ENCODE assay signal across 9 cellular contexts in the genomic region with DNA sequence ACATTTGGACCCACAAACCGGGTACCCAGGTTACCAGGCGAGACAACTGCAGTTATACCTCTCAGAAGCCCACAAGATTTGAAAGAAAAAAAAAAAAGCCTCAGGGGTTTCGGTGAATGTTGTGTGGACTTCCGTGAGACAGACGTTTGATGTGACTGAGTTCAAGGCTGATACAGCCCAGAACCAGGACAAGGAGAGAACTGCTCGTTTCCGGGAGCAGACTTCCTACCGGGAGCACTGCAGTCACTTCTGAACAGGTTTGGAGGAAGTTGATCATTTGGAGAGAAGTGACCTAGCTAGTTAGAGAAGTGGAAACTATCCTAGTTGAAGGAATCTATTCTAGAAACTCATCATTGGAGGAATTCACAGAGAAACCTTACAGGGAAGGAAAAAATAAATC. TPM values are rescaled to one million over a fixed set of nuclear protein-coding genes. Genes with fewer than 3 reads are reported as not detected.
DNase-seq lines count a peak whose midpoint lies in the region; ATAC-seq and TF ChIP-seq lines count a peak whose summit lies in the region.
"Had no signal": no experiment of that assay in that cellular context is flagged by ENCODE, and none has a peak within 500 bp of the region (broad histone marks: within the 10 kb centered on the region; RNA-seq: fewer than 3 reads in every experiment).

No MANE protein-coding gene starts in this region.

- no peaks in the 10 kb centered on the region for H3K9me2 ChIP-seq in PC-9 (ENCODE audit: insufficient read depth)

- H3F3A ChIP-seq in PC-9 (ENCODE audit: insufficient read depth, low read depth), result peaks cover 7% of the 10 kb centered on the region; the same call in 1 of the 2 replicates

- peak; percentile 21 for DNase-seq in Daoy (ENCODE audit: low read depth)
- DNase-seq in PC-9, result no peak
- no peak for DNase-seq in endothelial cell (ENCODE audit: low spot score)
- no peak for DNase-seq in psoas muscle
- DNase-seq in C1 segment of cervical spinal cord (lab: John Stamatoyannopoulos, UW), result no peak

- CTCF ChIA-PET in PC-9 (lab: Charles Lee), result no interaction called here

- peak overlapping the region; percentile 98 for H2AFZ ChIP-seq in PC-9

- H3K36me3 Mint-ChIP-seq in endothelial cell (ENCODE audit: low read depth, unreplicated experiment), result peaks cover 27% of the 10 kb centered on the region

- no peaks in the 10 kb centered on the region for H3K9me3 ChIP-seq in PC-9 (ENCODE audit: insufficient read depth, low read depth)
- no peaks in the 10 kb centered on the region for H3K9me3 ChIP-seq in psoas muscle

- H3K79me2 ChIP-seq in PC-9 (ENCODE audit: low read depth), result peaks cover 20% of the 10 kb centered on the region

- TF ChIP-seq CTCF in PC-9 (conservative IDR thresholded peaks at IDR 0.05) (no peak), endothelial cell (IDR thresholded peaks at IDR 0.05; ENCODE audit: unreplicated experiment) (no peak), psoas muscle (IDR thresholded peaks at IDR 0.05) (no peak)

- peaks cover 9% of the 10 kb centered on the region for H3K27me3 Mint-ChIP-seq in endothelial cell (ENCODE audit: unreplicated experiment)

- WGBS in psoas muscle, 3 donors, result 28 to 33% (median 32%) methylated on average over 8 of the region's 8 CpGs

- H3K4me3 ChIP-seq in PC-9 (peak overlapping the region; percentile 66; the same call in 1 of the 2 replicates), psoas muscle (peak overlapping the region; percentile 68)

- ATAC-seq in psoas muscle, result no peak
- ATAC-seq in HG03139 (IDR thresholded peaks at IDR 0.05; ENCODE audit: unreplicated experiment), result no peak
- no peak for ATAC-seq in HG02885 (IDR thresholded peaks at IDR 0.05; ENCODE audit: poor library complexity, unreplicated experiment)
- ATAC-seq in GM19328 (IDR thresholded peaks at IDR 0.05; ENCODE audit: unreplicated experiment), result no peak

- BruUV-seq in PC-9 (replicated peaks; lab: Mats Ljungman, UMichigan), result no TSS peak

- intact Hi-C loops in PC-9 (cut with micrococcal nuclease; ENCODE audit: unreplicated experiment), result loop anchor here (2.0 to 5.0 kb wide), 4 partner anchors 30 to 66 kb away; a partner anchor contains a TSS
- intact Hi-C loops in psoas muscle (cut with DNase I), result loop anchor here in 1 of 2 donors (5.0 kb wide), 1 partner anchor 36 kb away; no protein-coding TSS in a partner anchor

- H3K4me2 ChIP-seq in PC-9, result peak overlapping the region; percentile 91

- H3K27me3 ChIP-seq in PC-9 (ENCODE audit: insufficient read depth, low read depth) (no peaks in the 10 kb centered on the region), psoas muscle (ENCODE audit: insufficient read depth in 3 of 3, low read length in 2 of 3) (no peaks in the 10 kb centered on the region)
- H3K27me3 ChIP-seq: cardiac muscle cell had no signal

- H3K4me1 Mint-ChIP-seq in endothelial cell (ENCODE audit: unreplicated experiment), result peaks cover 51% of the 10 kb centered on the region

- no peaks in the 10 kb centered on the region for H4K20me1 ChIP-seq in PC-9 (ENCODE audit: insufficient read depth)

- peak overlapping the region; percentile 85 for H3K4me3 Mint-ChIP-seq in endothelial cell (ENCODE audit: unreplicated experiment)

- no peaks in the 10 kb centered on the region for H3K9me3 Mint-ChIP-seq in endothelial cell (ENCODE audit: unreplicated experiment)

- H3K36me3 ChIP-seq in PC-9 (ENCODE audit: low read depth) (0 out of 2 replicates have a peak, but pooled peaks cover 6% of the 10 kb centered on the region), psoas muscle (ENCODE audit: insufficient read depth in 1 of 2, low read depth in 1 of 2) (no peaks in the 10 kb centered on the region)
- H3K36me3 ChIP-seq: cardiac muscle cell had no signal

- H3K27ac ChIP-seq in PC-9, result no peak overlapping the region
- no peak overlapping the region for H3K27ac ChIP-seq in psoas muscle

- H3K27ac Mint-ChIP-seq in endothelial cell (ENCODE audit: unreplicated experiment), result peak overlapping the region; percentile 16

- POLR2A ChIA-PET in PC-9 (lab: Charles Lee; ENCODE audit: unreplicated experiment), result no interaction called here

- H3K4me1 ChIP-seq in PC-9 (replicated peaks; ENCODE audit: insufficient read depth) (peaks cover 30% of the 10 kb centered on the region), psoas muscle (peaks cover 40% of the 10 kb centered on the region)

RNA-seq across cellular contexts. Expression of a gene that starts 0.8 kb away (rescaled TPM):
- total RNA-seq in Daoy (2014; rRNA removed; shearing (Covaris generic)), result 156 and 168 TPM in 2 replicates
- total RNA-seq in PC-9 (2021), result 77.1 and 86.4 TPM in 2 replicates
- total RNA-seq in endothelial cell (ENCODE audit: unreplicated experiment), result 38.0 TPM
- total RNA-seq in psoas muscle, result 1 to 10 TPM; 4.1 to 8.7 (median 6.4) TPM
- polyA plus RNA-seq in psoas muscle, result 10 to 100 TPM in 2 of 3 donors, 1 to 10 TPM in 1; 5.4 to 21.1 (median 14.8) TPM

RNA-seq across cellular contexts. Expression of a gene that starts 3.3 kb away (rescaled TPM):
- total RNA-seq in Daoy (2014; rRNA removed; shearing (Covaris generic)), result 8.5 TPM in 2 replicates
- total RNA-seq in PC-9 (2021), result 20.1 and 20.9 TPM in 2 replicates
- total RNA-seq in endothelial cell (ENCODE audit: unreplicated experiment), result 13.1 TPM
- 10 to 100 TPM; 10.0 to 14.7 (median 12.2) TPM for total RNA-seq in psoas muscle
- polyA plus RNA-seq in psoas muscle, result 1 to 10 TPM; 4.0 to 9.2 (median 7.4) TPM

RNA-seq across cellular contexts. Expression of a gene that starts 13.0 kb away (rescaled TPM):
- 1.4 and 2.2 TPM in 2 replicates for total RNA-seq in Daoy (2014; rRNA removed; shearing (Covaris generic))
- total RNA-seq in PC-9 (2021) (6.1 and 9.4 TPM in 2 replicates), endothelial cell (ENCODE audit: unreplicated experiment) (8.3 TPM), psoas muscle (1 to 10 TPM in 1 of 4 donors, under 1 TPM in 1, not detected in 2; 0.76 to 1.1 TPM)
- polyA plus RNA-seq in psoas muscle, result under 1 TPM in 2 of 3 donors, not detected in 1; 0.04 to 0.25 TPM

RNA-seq across cellular contexts. Expression of a gene that starts 26.0 kb away (rescaled TPM):
- not detected in 2 replicates for total RNA-seq in Daoy (2014; rRNA removed; shearing (Covaris generic))
- total RNA-seq in PC-9 (2021) (0.65 TPM in 1 of 2 replicates, not detected in the other), endothelial cell (ENCODE audit: unreplicated experiment) (2.1 TPM), psoas muscle (not detected)
- polyA plus RNA-seq in psoas muscle, result under 1 TPM in 1 of 3 donors, not detected in 2; 0.17 TPM
- total RNA-seq: cardiac muscle cell had no signal

RNA-seq across cellular contexts. Expression of a gene that starts 51.3 kb away (rescaled TPM):
- total RNA-seq in Daoy (2014; rRNA removed; shearing (Covaris generic)), result 6.6 and 7.3 TPM in 2 replicates
- total RNA-seq in PC-9 (2021) (32.0 and 33.1 TPM in 2 replicates), endothelial cell (ENCODE audit: unreplicated experiment) (268 TPM), psoas muscle (1 to 10 TPM; 3.9 to 7.6 (median 5.2) TPM)
- polyA plus RNA-seq in psoas muscle, result 1 to 10 TPM; 2.6 to 5.9 (median 3.5) TPM
